Comparison of ENCODE assay signal across 8 cellular contexts in genomic region chr6:112043032-112044007, GRCh38. TPM values are rescaled to one million over a fixed set of nuclear protein-coding genes. Genes with fewer than 3 reads are reported as not detected.
A peak's percentile ranks its signal among the peaks of the same experiment; 100 is the strongest.
DNase-seq lines count a peak whose midpoint lies in the region; ATAC-seq and TF ChIP-seq lines count a peak whose summit lies in the region.

No MANE protein-coding gene starts in this region.

- peak overlapping the region; percentile 94 for H3K27ac Mint-ChIP-seq in activated naive CD8-positive, alpha-beta T cell treated with anti-CD3 and anti-CD28 coated beads, Interleukin-2, amount 50 U/mL, for 24 hours

- H2BK5ac ChIP-seq in trophoblast cell (ENCODE audit: low read depth, low read length, poor library complexity), result no peak overlapping the region

- WGBS in trophoblast cell (ENCODE audit: extremely low coverage, insufficient coverage, insufficient read length), result no CpG with 5 or more reads among the region's 36 CpGs
- WGBS in transverse colon (ENCODE audit: low coverage in 1 of 2), 2 donors, result 0 to 2% methylated on average over 23 to 36 of the region's 36 CpGs

- H3K9me3 ChIP-seq in SU-DHL-6 (ENCODE audit: insufficient read depth, low read length) (no peaks in the 10 kb centered on the region), trophoblast cell (ENCODE audit: insufficient read depth, low read depth, low read length) (no peaks in the 10 kb centered on the region), transverse colon (no peaks in the 10 kb centered on the region)

- no peaks in the 10 kb centered on the region for H4K20me1 ChIP-seq in SU-DHL-6 (ENCODE audit: low read depth, low read length)

- H3K4me3 ChIP-seq in GM12865 (ENCODE audit: low read depth, low read length) (peak overlapping the region; percentile 75), SU-DHL-6 (ENCODE audit: insufficient read depth, low read length, poor library complexity, severe bottlenecking) (peak overlapping the region; percentile 70), trophoblast cell (ENCODE audit: low read depth, low read length) (peak overlapping the region; percentile 31), transverse colon (peak overlapping the region; percentile 47 to 73 (median 52))

- no peak overlapping the region for H2AK5ac ChIP-seq in trophoblast cell (ENCODE audit: low read length)

- H3K4me1 ChIP-seq in trophoblast cell (ENCODE audit: control insufficient read depth in 1 of 2, insufficient read depth in 2 of 2, low read length in 2 of 2) (peaks cover 7 to 11% of the 10 kb centered on the region in 2 experiments), transverse colon (peaks cover 2 to 13% (median 9%) of the 10 kb centered on the region in 4 donors)

- no peaks in the 10 kb centered on the region for H3K9me3 Mint-ChIP-seq in activated naive CD8-positive, alpha-beta T cell treated with anti-CD3 and anti-CD28 coated beads, Interleukin-2, amount 50 U/mL, for 24 hours

- H2AFZ ChIP-seq in SU-DHL-6 (ENCODE audit: low read depth, low read length, severe bottlenecking) (peak overlapping the region; percentile 72), trophoblast cell (ENCODE audit: insufficient read depth, low read length, poor library complexity) (no peak overlapping the region)

- H3K9ac ChIP-seq in SU-DHL-6 (ENCODE audit: low read length), result peak overlapping the region; percentile 51
- H3K9ac ChIP-seq in trophoblast cell (ENCODE audit: low read length), result no peak overlapping the region

- no peak overlapping the region for H3K23ac ChIP-seq in trophoblast cell (ENCODE audit: low read length)

- H3F3A ChIP-seq in SU-DHL-6 (ENCODE audit: insufficient read depth), result no peaks in the 10 kb centered on the region

- H4K12ac ChIP-seq in trophoblast cell (ENCODE audit: low read depth, low read length), result no peak overlapping the region

- H3K9me2 ChIP-seq in SU-DHL-6 (replicated peaks; ENCODE audit: insufficient read depth, low read length), result no peaks in the 10 kb centered on the region

- no peak overlapping the region for H4K91ac ChIP-seq in trophoblast cell (ENCODE audit: low read depth, low read length)

- H4K8ac ChIP-seq in trophoblast cell (ENCODE audit: low read depth, low read length), result no peak overlapping the region

- H2BK12ac ChIP-seq in trophoblast cell (ENCODE audit: low read length), result no peak overlapping the region

- intact Hi-C loops in cardiac septum (cut with DNase I) (loop anchor here (1.0 to 10.0 kb wide), 4 partner anchors 47 to 786 kb away; partner anchors contain the start of gene REV3L), transverse colon (cut with DNase I; ENCODE audit: low total_unique reads) (loop anchor here (5.0 kb wide), 2 partner anchors 46 to 336 kb away; no protein-coding TSS in a partner anchor)

- TF ChIP-seq EP300 in transverse colon (IDR thresholded peaks at IDR 0.05; ENCODE audit: low read depth), result no peak

- H3K4me3 Mint-ChIP-seq in activated naive CD8-positive, alpha-beta T cell treated with anti-CD3 and anti-CD28 coated beads, Interleukin-2, amount 50 U/mL, for 24 hours, result peak overlapping the region; percentile 86

- H3K79me1 ChIP-seq in trophoblast cell (ENCODE audit: low read length), result no peaks in the 10 kb centered on the region

- peak overlapping the region; percentile 75 for H3K4me2 ChIP-seq in SU-DHL-6 (ENCODE audit: low read depth, low read length, poor library complexity, severe bottlenecking)
- H3K4me2 ChIP-seq in trophoblast cell (ENCODE audit: low read length), result peak overlapping the region; percentile 78

- no peaks in the 10 kb centered on the region for H3K36me3 Mint-ChIP-seq in activated naive CD8-positive, alpha-beta T cell treated with anti-CD3 and anti-CD28 coated beads, Interleukin-2, amount 50 U/mL, for 24 hours (ENCODE audit: low read depth)

- H3K79me2 ChIP-seq in SU-DHL-6 (ENCODE audit: insufficient read depth, low read length) (no peaks in the 10 kb centered on the region), trophoblast cell (ENCODE audit: control insufficient read depth, insufficient read depth, low read length, poor library complexity) (no peaks in the 10 kb centered on the region)

- H3K27me3 ChIP-seq in SU-DHL-6 (ENCODE audit: low read length) (no peaks in the 10 kb centered on the region), trophoblast cell (ENCODE audit: insufficient read depth, low read length) (no peaks in the 10 kb centered on the region), transverse colon (no peaks in the 10 kb centered on the region)

- H3K4ac ChIP-seq in trophoblast cell (ENCODE audit: low read depth, low read length), result no peak overlapping the region

- H2BK120ac ChIP-seq in trophoblast cell (ENCODE audit: insufficient read depth, low read length, poor library complexity), result no peak overlapping the region

- peak; percentile 90 for ATAC-seq in HG02798 (IDR thresholded peaks at IDR 0.05; ENCODE audit: poor library complexity, unreplicated experiment)
- ATAC-seq in activated naive CD8-positive, alpha-beta T cell treated with anti-CD3 and anti-CD28 coated beads, Interleukin-2, amount 50 U/mL, for 24 hours, result peak; percentile 97

- H3K36me3 ChIP-seq in SU-DHL-6 (ENCODE audit: low read length), result no peaks in the 10 kb centered on the region
- H3K36me3 ChIP-seq in trophoblast cell (ENCODE audit: control insufficient read depth in 1 of 2, insufficient read depth in 2 of 2, low read length in 2 of 2), result no peaks in the 10 kb centered on the region
- no peaks in the 10 kb centered on the region for H3K36me3 ChIP-seq in transverse colon

- 0 out of 2 replicates have a peak overlapping the region, but pooled peaks have one; percentile 1 for H3K27ac ChIP-seq in SU-DHL-6 (ENCODE audit: low read depth, low read length)
- H3K27ac ChIP-seq in trophoblast cell (ENCODE audit: low read depth, low read length), result no peak overlapping the region
- H3K27ac ChIP-seq in transverse colon, result peak overlapping the region; percentile 81 to 90 (median 84)

- in situ Hi-C loops in transverse colon (cut with MboI; ENCODE audit: low pct_ligation_motif_present in 1 of 4, low pct_unique_long_range_greater_than_20kb in 1 of 4, low sequenced_read_pairs in 3 of 4), result loop anchor here in 2 of 4 donors (10.0 to 25.0 kb wide), 2 partner anchors 339 to 781 kb away; a partner anchor contains a TSS

- peaks cover 50% of the 10 kb centered on the region for H3K4me1 Mint-ChIP-seq in activated naive CD8-positive, alpha-beta T cell treated with anti-CD3 and anti-CD28 coated beads, Interleukin-2, amount 50 U/mL, for 24 hours

- H3K18ac ChIP-seq in trophoblast cell (ENCODE audit: low read length), result no peak overlapping the region

- DNase-seq in GM12865 (ENCODE audit: low read depth) (peak; percentile 94), NCI-H1417 (lab: John Stamatoyannopoulos, UW) (peak; percentile 79 to 95 (median 94)), cardiac septum (ENCODE audit: low spot score) (peak; percentile 93), trophoblast cell (peak; percentile 83 to 94), transverse colon (peak; percentile 89)
- DNase-seq in activated naive CD8-positive, alpha-beta T cell treated with anti-CD3 and anti-CD28 coated beads, Interleukin-2, amount 50 U/mL, for 24 hours, result peak; percentile 95

- H3K27me3 Mint-ChIP-seq in activated naive CD8-positive, alpha-beta T cell treated with anti-CD3 and anti-CD28 coated beads, Interleukin-2, amount 50 U/mL, for 24 hours, result no peaks in the 10 kb centered on the region

- H3K14ac ChIP-seq in trophoblast cell (ENCODE audit: low read length), result no peak overlapping the region

- TF ChIP-seq CTCF in GM12865 (IDR thresholded peaks at IDR 0.05; ENCODE audit: insufficient read depth, low read depth, low read length, missing control alignments) (peak; percentile 96), SU-DHL-6 (IDR thresholded peaks at IDR 0.05; ENCODE audit: insufficient read depth, low read length, poor library complexity, severe bottlenecking) (peak; percentile 89), transverse colon (IDR thresholded peaks at IDR 0.05) (peak; percentile 87 to 96 (median 94))

- TF ChIP-seq POLR2A in transverse colon (IDR thresholded peaks at IDR 0.05), result peak; percentile 20

RNA-seq across cellular contexts. Expression of gene CCN6, which starts 10.6 kb away (rescaled TPM):
- not detected for total RNA-seq in cardiac septum
- not detected in 2 replicates for polyA plus RNA-seq in trophoblast cell (2013)
- not detected for total RNA-seq in transverse colon

RNA-seq across cellular contexts. Expression of gene TUBE1, which starts 44.0 kb away (rescaled TPM):
- total RNA-seq in cardiac septum (21.6 TPM), transverse colon (10 to 100 TPM; 15.9 to 48.4 (median 26.5) TPM)
- 8.0 and 8.4 TPM in 2 replicates for polyA plus RNA-seq in trophoblast cell (2013)

RNA-seq across cellular contexts. Expression of gene FAM229B, which starts 44.1 kb away (rescaled TPM):
- total RNA-seq in cardiac septum (43.5 TPM), transverse colon (10 to 100 TPM in 1 of 4 donors, 1 to 10 TPM in 2, not detected in 1; 2.2 to 81.4 (median 8.7) TPM)
- polyA plus RNA-seq in trophoblast cell (2013), result 4.5 and 5.7 TPM in 2 replicates
